ENCODE assay signal across 1 cellular context in genomic region chr1:32868806-32869455, GRCh38.
TF ChIP-seq lines count a peak whose summit lies in the region.

No MANE protein-coding gene starts in this region.

TF ChIP-seq in GM23338, 12 proteins besides CTCF, POLR2A, EP300 and RAD21:
- TF ChIP-seq, protein P1, sequence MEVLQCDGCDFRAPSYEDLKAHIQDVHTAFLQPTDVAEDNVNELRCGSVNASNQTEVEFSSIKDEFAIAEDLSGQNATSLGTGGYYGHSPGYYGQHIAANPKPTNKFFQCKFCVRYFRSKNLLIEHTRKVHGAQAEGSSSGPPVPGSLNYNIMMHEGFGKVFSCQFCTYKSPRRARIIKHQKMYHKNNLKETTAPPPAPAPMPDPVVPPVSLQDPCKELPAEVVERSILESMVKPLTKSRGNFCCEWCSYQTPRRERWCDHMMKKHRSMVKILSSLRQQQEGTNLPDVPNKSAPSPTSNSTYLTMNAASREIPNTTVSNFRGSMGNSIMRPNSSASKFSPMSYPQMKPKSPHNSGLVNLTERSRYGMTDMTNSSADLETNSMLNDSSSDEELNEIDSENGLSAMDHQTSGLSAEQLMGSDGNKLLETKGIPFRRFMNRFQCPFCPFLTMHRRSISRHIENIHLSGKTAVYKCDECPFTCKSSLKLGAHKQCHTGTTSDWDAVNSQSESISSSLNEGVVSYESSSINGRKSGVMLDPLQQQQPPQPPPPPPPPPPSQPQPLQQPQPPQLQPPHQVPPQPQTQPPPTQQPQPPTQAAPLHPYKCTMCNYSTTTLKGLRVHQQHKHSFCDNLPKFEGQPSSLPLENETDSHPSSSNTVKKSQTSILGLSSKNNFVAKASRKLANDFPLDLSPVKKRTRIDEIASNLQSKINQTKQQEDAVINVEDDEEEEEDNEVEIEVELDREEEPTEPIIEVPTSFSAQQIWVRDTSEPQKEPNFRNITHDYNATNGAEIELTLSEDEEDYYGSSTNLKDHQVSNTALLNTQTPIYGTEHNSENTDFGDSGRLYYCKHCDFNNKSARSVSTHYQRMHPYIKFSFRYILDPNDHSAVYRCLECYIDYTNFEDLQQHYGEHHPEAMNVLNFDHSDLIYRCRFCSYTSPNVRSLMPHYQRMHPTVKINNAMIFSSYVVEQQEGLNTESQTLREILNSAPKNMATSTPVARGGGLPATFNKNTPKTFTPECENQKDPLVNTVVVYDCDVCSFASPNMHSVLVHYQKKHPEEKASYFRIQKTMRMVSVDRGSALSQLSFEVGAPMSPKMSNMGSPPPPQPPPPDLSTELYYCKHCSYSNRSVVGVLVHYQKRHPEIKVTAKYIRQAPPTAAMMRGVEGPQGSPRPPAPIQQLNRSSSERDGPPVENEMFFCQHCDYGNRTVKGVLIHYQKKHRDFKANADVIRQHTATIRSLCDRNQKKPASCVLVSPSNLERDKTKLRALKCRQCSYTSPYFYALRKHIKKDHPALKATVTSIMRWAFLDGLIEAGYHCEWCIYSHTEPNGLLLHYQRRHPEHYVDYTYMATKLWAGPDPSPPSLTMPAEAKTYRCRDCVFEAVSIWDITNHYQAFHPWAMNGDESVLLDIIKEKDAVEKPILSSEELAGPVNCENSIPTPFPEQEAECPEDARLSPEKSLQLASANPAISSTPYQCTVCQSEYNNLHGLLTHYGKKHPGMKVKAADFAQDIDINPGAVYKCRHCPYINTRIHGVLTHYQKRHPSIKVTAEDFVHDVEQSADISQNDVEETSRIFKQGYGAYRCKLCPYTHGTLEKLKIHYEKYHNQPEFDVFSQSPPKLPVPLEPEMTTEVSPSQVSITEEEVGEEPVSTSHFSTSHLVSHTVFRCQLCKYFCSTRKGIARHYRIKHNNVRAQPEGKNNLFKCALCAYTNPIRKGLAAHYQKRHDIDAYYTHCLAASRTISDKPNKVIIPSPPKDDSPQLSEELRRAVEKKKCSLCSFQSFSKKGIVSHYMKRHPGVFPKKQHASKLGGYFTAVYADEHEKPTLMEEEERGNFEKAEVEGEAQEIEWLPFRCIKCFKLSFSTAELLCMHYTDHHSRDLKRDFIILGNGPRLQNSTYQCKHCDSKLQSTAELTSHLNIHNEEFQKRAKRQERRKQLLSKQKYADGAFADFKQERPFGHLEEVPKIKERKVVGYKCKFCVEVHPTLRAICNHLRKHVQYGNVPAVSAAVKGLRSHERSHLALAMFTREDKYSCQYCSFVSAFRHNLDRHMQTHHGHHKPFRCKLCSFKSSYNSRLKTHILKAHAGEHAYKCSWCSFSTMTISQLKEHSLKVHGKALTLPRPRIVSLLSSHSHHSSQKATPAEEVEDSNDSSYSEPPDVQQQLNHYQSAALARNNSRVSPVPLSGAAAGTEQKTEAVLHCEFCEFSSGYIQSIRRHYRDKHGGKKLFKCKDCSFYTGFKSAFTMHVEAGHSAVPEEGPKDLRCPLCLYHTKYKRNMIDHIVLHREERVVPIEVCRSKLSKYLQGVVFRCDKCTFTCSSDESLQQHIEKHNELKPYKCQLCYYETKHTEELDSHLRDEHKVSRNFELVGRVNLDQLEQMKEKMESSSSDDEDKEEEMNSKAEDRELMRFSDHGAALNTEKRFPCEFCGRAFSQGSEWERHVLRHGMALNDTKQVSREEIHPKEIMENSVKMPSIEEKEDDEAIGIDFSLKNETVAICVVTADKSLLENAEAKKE (CRISPR knock-in tag; IDR thresholded peaks at IDR 0.05): no peak
- TF ChIP-seq ZNF114 (CRISPR knock-in tag; IDR thresholded peaks at IDR 0.05) (no peak), STAT1 (IDR thresholded peaks at IDR 0.05; ENCODE audit: unreplicated experiment) (no peak), NANOG (IDR thresholded peaks at IDR 0.05; ENCODE audit: borderline replicate concordance) (no peak), EZH2phosphoT487 (IDR thresholded peaks at IDR 0.05; ENCODE audit: unreplicated experiment) (no peak), CREB1 (CRISPR knock-in tag; IDR thresholded peaks at IDR 0.05; ENCODE audit: low read depth) (no peak)
- TF ChIP-seq, protein P2, sequence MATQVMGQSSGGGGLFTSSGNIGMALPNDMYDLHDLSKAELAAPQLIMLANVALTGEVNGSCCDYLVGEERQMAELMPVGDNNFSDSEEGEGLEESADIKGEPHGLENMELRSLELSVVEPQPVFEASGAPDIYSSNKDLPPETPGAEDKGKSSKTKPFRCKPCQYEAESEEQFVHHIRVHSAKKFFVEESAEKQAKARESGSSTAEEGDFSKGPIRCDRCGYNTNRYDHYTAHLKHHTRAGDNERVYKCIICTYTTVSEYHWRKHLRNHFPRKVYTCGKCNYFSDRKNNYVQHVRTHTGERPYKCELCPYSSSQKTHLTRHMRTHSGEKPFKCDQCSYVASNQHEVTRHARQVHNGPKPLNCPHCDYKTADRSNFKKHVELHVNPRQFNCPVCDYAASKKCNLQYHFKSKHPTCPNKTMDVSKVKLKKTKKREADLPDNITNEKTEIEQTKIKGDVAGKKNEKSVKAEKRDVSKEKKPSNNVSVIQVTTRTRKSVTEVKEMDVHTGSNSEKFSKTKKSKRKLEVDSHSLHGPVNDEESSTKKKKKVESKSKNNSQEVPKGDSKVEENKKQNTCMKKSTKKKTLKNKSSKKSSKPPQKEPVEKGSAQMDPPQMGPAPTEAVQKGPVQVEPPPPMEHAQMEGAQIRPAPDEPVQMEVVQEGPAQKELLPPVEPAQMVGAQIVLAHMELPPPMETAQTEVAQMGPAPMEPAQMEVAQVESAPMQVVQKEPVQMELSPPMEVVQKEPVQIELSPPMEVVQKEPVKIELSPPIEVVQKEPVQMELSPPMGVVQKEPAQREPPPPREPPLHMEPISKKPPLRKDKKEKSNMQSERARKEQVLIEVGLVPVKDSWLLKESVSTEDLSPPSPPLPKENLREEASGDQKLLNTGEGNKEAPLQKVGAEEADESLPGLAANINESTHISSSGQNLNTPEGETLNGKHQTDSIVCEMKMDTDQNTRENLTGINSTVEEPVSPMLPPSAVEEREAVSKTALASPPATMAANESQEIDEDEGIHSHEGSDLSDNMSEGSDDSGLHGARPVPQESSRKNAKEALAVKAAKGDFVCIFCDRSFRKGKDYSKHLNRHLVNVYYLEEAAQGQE (IDR thresholded peaks at IDR 0.05; ENCODE audit: unreplicated experiment): no peak
- TF ChIP-seq, protein P3, sequence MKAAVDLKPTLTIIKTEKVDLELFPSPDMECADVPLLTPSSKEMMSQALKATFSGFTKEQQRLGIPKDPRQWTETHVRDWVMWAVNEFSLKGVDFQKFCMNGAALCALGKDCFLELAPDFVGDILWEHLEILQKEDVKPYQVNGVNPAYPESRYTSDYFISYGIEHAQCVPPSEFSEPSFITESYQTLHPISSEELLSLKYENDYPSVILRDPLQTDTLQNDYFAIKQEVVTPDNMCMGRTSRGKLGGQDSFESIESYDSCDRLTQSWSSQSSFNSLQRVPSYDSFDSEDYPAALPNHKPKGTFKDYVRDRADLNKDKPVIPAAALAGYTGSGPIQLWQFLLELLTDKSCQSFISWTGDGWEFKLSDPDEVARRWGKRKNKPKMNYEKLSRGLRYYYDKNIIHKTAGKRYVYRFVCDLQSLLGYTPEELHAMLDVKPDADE (IDR thresholded peaks at IDR 0.05): no peak
